In the genomic region with DNA sequence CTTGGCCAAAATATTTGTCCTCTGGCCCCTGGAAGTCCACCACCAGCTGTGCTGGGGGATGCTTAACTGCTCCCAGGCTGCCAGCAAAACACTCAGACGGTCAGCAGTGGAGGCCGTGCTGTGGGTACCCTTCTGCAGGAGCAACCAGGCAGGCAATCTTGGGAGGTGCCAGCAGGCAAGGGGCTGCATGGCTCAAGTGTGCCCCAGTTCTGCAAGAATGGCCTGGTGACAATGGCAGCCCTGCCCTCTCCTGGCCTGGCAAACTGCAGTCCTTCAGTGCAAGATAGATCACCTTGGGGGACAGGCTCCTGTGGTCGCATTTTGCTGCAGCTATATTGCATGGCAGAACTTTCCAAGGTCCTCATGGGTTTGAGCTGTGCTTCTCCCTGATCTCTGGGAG, we compare ENCODE assay signal across 28 cellular contexts.
"Had no signal": no experiment of that assay in that cellular context is flagged by ENCODE, and none has a peak within 500 bp of the region (broad histone marks: within the 10 kb centered on the region; RNA-seq: fewer than 3 reads in every experiment).

No MANE protein-coding gene starts in this region.

- H3K9me3 ChIP-seq: colonic mucosa, esophagus squamous epithelium, gastroesophageal sphincter had no signal

- H3K27ac Mint-ChIP-seq: activated CD4-positive, alpha-beta memory T cell treated with anti-CD3 and anti-CD28 coated beads, Interleukin-2, amount 10 ng/mL, durations not matched to agents 7 days and 5 days; activated CD4-positive, alpha-beta T cell treated with anti-CD3 and anti-CD28 coated beads, Interleukin-2, amount 10 ng/mL, durations not matched to agents 7 days and 5 days; activated naive CD4-positive, alpha-beta T cell treated with anti-CD3 and anti-CD28 coated beads, Interleukin-2, amount 10 ng/mL, durations not matched to agents 7 days and 5 days; activated naive CD4-positive, alpha-beta T cell treated with anti-CD3 and anti-CD28 coated beads, Interleukin-2, amount 50 U/mL, for 72 hours; activated naive CD8-positive, alpha-beta T cell treated with anti-CD3 and anti-CD28 coated beads, Interleukin-2, amount 10 ng/mL, durations not matched to agents 7 days and 5 days; activated T-cell treated with anti-CD3 and anti-CD28 coated beads, Interleukin-2, amount 50 U/mL, for 24 hours; activated T-cell treated with anti-CD3 and anti-CD28 coated beads, Interleukin-2, amount 50 U/mL, for 72 hours; T-cell; T-helper 1 cell treated with Interleukin-12 subunit alpha and Interleukin-12 subunit beta and Interleukin-4 antibody, amounts not matched to agents 30 μg/mL and 1 μg/mL, for 36 hours; WTC11 had no signal

- H3K9me3 Mint-ChIP-seq: activated CD4-positive, alpha-beta memory T cell treated with anti-CD3 and anti-CD28 coated beads, Interleukin-2, amount 10 ng/mL, durations not matched to agents 7 days and 5 days; T-helper 1 cell treated with Interleukin-12 subunit alpha and Interleukin-12 subunit beta and Interleukin-4 antibody, amounts not matched to agents 30 μg/mL and 1 μg/mL, for 36 hours had no signal

- H3K4me1 ChIP-seq: colonic mucosa, esophagus squamous epithelium, gastroesophageal sphincter had no signal

- H3K4me3 Mint-ChIP-seq: activated CD4-positive, alpha-beta memory T cell treated with anti-CD3 and anti-CD28 coated beads, Interleukin-2, amount 10 ng/mL, durations not matched to agents 7 days and 5 days; activated CD4-positive, alpha-beta T cell treated with anti-CD3 and anti-CD28 coated beads, Interleukin-2, amount 10 ng/mL, durations not matched to agents 7 days and 5 days; activated naive CD4-positive, alpha-beta T cell treated with anti-CD3 and anti-CD28 coated beads, Interleukin-2, amount 10 ng/mL, durations not matched to agents 7 days and 5 days; activated naive CD8-positive, alpha-beta T cell treated with anti-CD3 and anti-CD28 coated beads, Interleukin-2, amount 10 ng/mL, durations not matched to agents 7 days and 5 days; activated T-cell treated with anti-CD3 and anti-CD28 coated beads, Interleukin-2, amount 50 U/mL, for 24 hours; activated T-cell treated with anti-CD3 and anti-CD28 coated beads, Interleukin-2, amount 50 U/mL, for 72 hours; T-cell; T-helper 1 cell treated with Interleukin-12 subunit alpha and Interleukin-12 subunit beta and Interleukin-4 antibody, amounts not matched to agents 30 μg/mL and 1 μg/mL, for 36 hours; WTC11 had no signal

- H3K27me3 ChIP-seq: brain microvascular endothelial cell, colonic mucosa, esophagus squamous epithelium, gastroesophageal sphincter had no signal

- H3K27ac ChIP-seq: brain microvascular endothelial cell, colonic mucosa, epithelial cell of prostate, esophagus squamous epithelium, gastroesophageal sphincter, VCaP had no signal

- H3K27me3 Mint-ChIP-seq: activated CD4-positive, alpha-beta memory T cell treated with anti-CD3 and anti-CD28 coated beads, Interleukin-2, amount 10 ng/mL, durations not matched to agents 7 days and 5 days; activated CD4-positive, alpha-beta T cell treated with anti-CD3 and anti-CD28 coated beads, Interleukin-2, amount 10 ng/mL, durations not matched to agents 7 days and 5 days; activated naive CD4-positive, alpha-beta T cell treated with anti-CD3 and anti-CD28 coated beads, Interleukin-2, amount 10 ng/mL, durations not matched to agents 7 days and 5 days; activated naive CD8-positive, alpha-beta T cell treated with anti-CD3 and anti-CD28 coated beads, Interleukin-2, amount 10 ng/mL, durations not matched to agents 7 days and 5 days; activated T-cell treated with anti-CD3 and anti-CD28 coated beads, Interleukin-2, amount 50 U/mL, for 24 hours; T-cell had no signal

- ATAC-seq: activated naive CD4-positive, alpha-beta T cell treated with anti-CD3 and anti-CD28 coated beads, Interleukin-2, amount 50 U/mL, for 72 hours; activated T-cell treated with anti-CD3 and anti-CD28 coated beads, Interleukin-2, amount 50 U/mL, for 72 hours; gastroesophageal sphincter; T-cell; WTC11 had no signal

- H3K36me3 ChIP-seq: brain microvascular endothelial cell, colonic mucosa, esophagus squamous epithelium, gastroesophageal sphincter had no signal

- H3K4me1 Mint-ChIP-seq: activated CD4-positive, alpha-beta memory T cell treated with anti-CD3 and anti-CD28 coated beads, Interleukin-2, amount 10 ng/mL, durations not matched to agents 7 days and 5 days; activated CD4-positive, alpha-beta T cell treated with anti-CD3 and anti-CD28 coated beads, Interleukin-2, amount 10 ng/mL, durations not matched to agents 7 days and 5 days; activated naive CD4-positive, alpha-beta T cell treated with anti-CD3 and anti-CD28 coated beads, Interleukin-2, amount 10 ng/mL, durations not matched to agents 7 days and 5 days; activated naive CD8-positive, alpha-beta T cell treated with anti-CD3 and anti-CD28 coated beads, Interleukin-2, amount 10 ng/mL, durations not matched to agents 7 days and 5 days; T-cell; WTC11 had no signal

- DNase-seq: activated CD4-positive, alpha-beta memory T cell treated with anti-CD3 and anti-CD28 coated beads, Interleukin-2, amount 10 ng/mL, durations not matched to agents 7 days and 5 days; activated CD4-positive, alpha-beta T cell treated with anti-CD3 and anti-CD28 coated beads for 1 hour; activated CD4-positive, alpha-beta T cell treated with anti-CD3 and anti-CD28 coated beads for 4 hours; activated CD4-positive, alpha-beta T cell treated with anti-CD3 and anti-CD28 coated beads, Interleukin-2, amount 10 ng/mL, durations not matched to agents 7 days and 5 days; activated CD4-positive, alpha-beta T cell treated with anti-CD3 and anti-CD28 coated beads, Interleukin-2, amount 50 U/mL, for 4 hours; activated CD8-positive, alpha-beta memory T cell treated with anti-CD3 and anti-CD28 coated beads, Interleukin-2, amount 50 U/mL, for 48 hours; activated gamma-delta T cell; activated naive CD4-positive, alpha-beta T cell; activated naive CD4-positive, alpha-beta T cell treated with anti-CD3 and anti-CD28 coated beads, Interleukin-2, amount 10 ng/mL, durations not matched to agents 7 days and 5 days; activated naive CD8-positive, alpha-beta T cell treated with anti-CD3 and anti-CD28 coated beads, Interleukin-2, amount 10 ng/mL, durations not matched to agents 7 days and 5 days; activated T-cell treated with anti-CD3 and anti-CD28 coated beads for 4 hours; activated T-cell treated with anti-CD3 and anti-CD28 coated beads, Interleukin-2, amount 50 U/mL, for 24 hours; activated T-cell treated with anti-CD3 and anti-CD28 coated beads, Interleukin-2, amount 50 U/mL, for 72 hours; brain microvascular endothelial cell; caudate nucleus; colonic mucosa; effector CD8-positive, alpha-beta T cell; esophagus squamous epithelium; foreskin melanocyte; SW 1271; T-cell; T1000 had no signal

- H3K4me3 ChIP-seq: colonic mucosa, esophagus squamous epithelium, gastroesophageal sphincter had no signal

- H3K36me3 Mint-ChIP-seq: activated naive CD4-positive, alpha-beta T cell treated with anti-CD3 and anti-CD28 coated beads, Interleukin-2, amount 10 ng/mL, durations not matched to agents 7 days and 5 days; activated naive CD4-positive, alpha-beta T cell treated with anti-CD3 and anti-CD28 coated beads, Interleukin-2, amount 50 U/mL, for 72 hours; activated naive CD8-positive, alpha-beta T cell treated with anti-CD3 and anti-CD28 coated beads, Interleukin-2, amount 10 ng/mL, durations not matched to agents 7 days and 5 days; T-cell had no signal
